In genomic region chr13:80036845-80037504, GRCh38 we compare ENCODE assay signal across 13 cellular contexts.
A peak's percentile ranks its signal among the peaks of the same experiment; 100 is the strongest.
DNase-seq lines count a peak whose midpoint lies in the region; ATAC-seq and FAIRE-seq lines count a peak whose summit lies in the region.
"Had no signal": no experiment of that assay in that cellular context is flagged by ENCODE, and none has a peak within 500 bp of the region (broad histone marks: within the 10 kb centered on the region; RNA-seq: fewer than 3 reads in every experiment).

No MANE protein-coding gene starts in this region.

- no peaks in the 10 kb centered on the region for H3K4me1 Mint-ChIP-seq in activated CD4-positive, alpha-beta memory T cell treated with anti-CD3 and anti-CD28 coated beads for 36 hours (ENCODE audit: low read depth)
- H3K4me1 Mint-ChIP-seq: activated naive CD8-positive, alpha-beta T cell treated with anti-CD3 and anti-CD28 coated beads, Interleukin-2, amount 10 ng/mL, durations not matched to agents 7 days and 5 days had no signal

- no peaks in the 10 kb centered on the region for H3K9me3 Mint-ChIP-seq in activated CD4-positive, alpha-beta memory T cell treated with anti-CD3 and anti-CD28 coated beads for 36 hours
- H3K9me3 Mint-ChIP-seq: activated naive CD8-positive, alpha-beta T cell treated with anti-CD3 and anti-CD28 coated beads, Interleukin-2, amount 10 ng/mL, durations not matched to agents 7 days and 5 days; CD8-positive, alpha-beta T cell; T-helper 1 cell treated with Interleukin-12 subunit alpha and Interleukin-12 subunit beta and Interleukin-4 antibody, amounts not matched to agents 30 μg/mL and 1 μg/mL, for 36 hours had no signal

- H3K4me3 Mint-ChIP-seq in activated CD4-positive, alpha-beta memory T cell treated with anti-CD3 and anti-CD28 coated beads for 36 hours: no peak overlapping the region
- H3K4me3 Mint-ChIP-seq: activated naive CD8-positive, alpha-beta T cell treated with anti-CD3 and anti-CD28 coated beads, Interleukin-2, amount 10 ng/mL, durations not matched to agents 7 days and 5 days; CD8-positive, alpha-beta T cell; T-helper 1 cell treated with Interleukin-12 subunit alpha and Interleukin-12 subunit beta and Interleukin-4 antibody, amounts not matched to agents 30 μg/mL and 1 μg/mL, for 36 hours had no signal

- H3K27me3 Mint-ChIP-seq in activated CD4-positive, alpha-beta memory T cell treated with anti-CD3 and anti-CD28 coated beads for 36 hours: no peaks in the 10 kb centered on the region

- DNase-seq in CD1c-positive myeloid dendritic cell (ENCODE audit: extremely low spot score) (peak; percentile 91), KG1 (lab: John Stamatoyannopoulos, UW) (peak; percentile 60), fibroblast of gingiva (ENCODE audit: low read depth) (peak; percentile 57), NCI-H1930 (lab: John Stamatoyannopoulos, UW) (no peak), HTR-8/SVneo (ENCODE audit: insufficient read length, low spot score) (no peak), occipital lobe (lab: John Stamatoyannopoulos, UW) (no peak)
- no peak for DNase-seq in activated CD4-positive, alpha-beta memory T cell treated with anti-CD3 and anti-CD28 coated beads for 36 hours
- DNase-seq: activated naive CD8-positive, alpha-beta T cell treated with anti-CD3 and anti-CD28 coated beads, Interleukin-2, amount 10 ng/mL, durations not matched to agents 7 days and 5 days; CD8-positive, alpha-beta T cell; esophagus squamous epithelium; MM.1S had no signal

- POLR2A ChIA-PET in activated CD4-positive, alpha-beta memory T cell treated with anti-CD3 and anti-CD28 coated beads for 36 hours (lab: Charles Lee): no interaction called here

- CTCF ChIA-PET in activated CD4-positive, alpha-beta memory T cell treated with anti-CD3 and anti-CD28 coated beads for 36 hours (lab: Charles Lee): no interaction called here

- no peak overlapping the region for H3K27ac Mint-ChIP-seq in activated CD4-positive, alpha-beta memory T cell treated with anti-CD3 and anti-CD28 coated beads for 36 hours
- H3K27ac Mint-ChIP-seq: activated naive CD8-positive, alpha-beta T cell treated with anti-CD3 and anti-CD28 coated beads, Interleukin-2, amount 10 ng/mL, durations not matched to agents 7 days and 5 days; CD8-positive, alpha-beta T cell; T-helper 1 cell treated with Interleukin-12 subunit alpha and Interleukin-12 subunit beta and Interleukin-4 antibody, amounts not matched to agents 30 μg/mL and 1 μg/mL, for 36 hours had no signal

- intact Hi-C loops in activated CD4-positive, alpha-beta memory T cell treated with anti-CD3 and anti-CD28 coated beads for 36 hours (cut with micrococcal nuclease): no loop called here

- ATAC-seq in GM21717 (IDR thresholded peaks at IDR 0.05; ENCODE audit: unreplicated experiment): peak; percentile 63
- ATAC-seq: CD8-positive, alpha-beta T cell had no signal

- H3K36me3 Mint-ChIP-seq in activated CD4-positive, alpha-beta memory T cell treated with anti-CD3 and anti-CD28 coated beads for 36 hours: no peaks in the 10 kb centered on the region
- H3K36me3 Mint-ChIP-seq: activated naive CD8-positive, alpha-beta T cell treated with anti-CD3 and anti-CD28 coated beads, Interleukin-2, amount 10 ng/mL, durations not matched to agents 7 days and 5 days; CD8-positive, alpha-beta T cell had no signal

- FAIRE-seq in HTR-8/SVneo (lab: Jason Lieb, UNC): no peak

Comparison
In these comparisons a context has a peak if more than half of its experiments do, and no peak if none do; other contexts are left out.
1. DNase-seq: peak in CD1c-positive myeloid dendritic cell (single experiment), KG1 (single experiment) and fibroblast of gingiva (single experiment); none in NCI-H1930 (0 of 2), HTR-8/SVneo (single experiment), activated CD4-positive, alpha-beta memory T cell treated with anti-CD3 and anti-CD28 coated beads for 36 hours (single experiment) and occipital lobe (single experiment).